In genomic region chr1:244011251-244011650, GRCh38 we compare ENCODE assay signal across 2 cellular contexts.
TF ChIP-seq lines count a peak whose summit lies in the region.

No MANE protein-coding gene starts in this region.

TF ChIP-seq in SK-N-SH treated with all-trans-retinoic acid at 6 μM for 48 hours, 23 proteins besides CTCF, POLR2A, EP300 and RAD21 (continued from another document):
- TF ChIP-seq POU6F1 (CRISPR knock-in tag; IDR thresholded peaks at IDR 0.05; ENCODE audit: borderline replicate concordance, low read depth): no peak
- TF ChIP-seq ZFP30 (CRISPR knock-in tag; IDR thresholded peaks at IDR 0.05): no peak
- no peak for TF ChIP-seq ZFP3 (CRISPR knock-in tag; IDR thresholded peaks at IDR 0.05)
TF ChIP-seq in SK-N-SH treated with all-trans-retinoic acid at 6 μM for 48 hours: peak in this region for 0.

TF ChIP-seq in neural cell, 6 proteins besides CTCF, POLR2A, EP300 and RAD21 (continued from another document):
- no peak for TF ChIP-seq REST (IDR thresholded peaks at IDR 0.05; ENCODE audit: borderline replicate concordance)
